In genomic region chr14:104403421-104404220, GRCh38 we compare ENCODE assay signal across 1 cellular context.
TF ChIP-seq lines count a peak whose summit lies in the region.

No MANE protein-coding gene starts in this region.

TF ChIP-seq in HepG2, 621 proteins besides CTCF, POLR2A, EP300 and RAD21 (continued from another document):
- TF ChIP-seq LRRFIP1 (CRISPR knock-in tag; conservative IDR thresholded peaks at IDR 0.05) (no peak), PHF5A (CRISPR knock-in tag; IDR thresholded peaks at IDR 0.05; ENCODE audit: low read depth, unreplicated experiment) (no peak), ZNF33A (CRISPR knock-in tag; IDR thresholded peaks at IDR 0.05; ENCODE audit: borderline replicate concordance) (no peak)
